Comparison of ENCODE assay signal across 16 cellular contexts in the genomic region with DNA sequence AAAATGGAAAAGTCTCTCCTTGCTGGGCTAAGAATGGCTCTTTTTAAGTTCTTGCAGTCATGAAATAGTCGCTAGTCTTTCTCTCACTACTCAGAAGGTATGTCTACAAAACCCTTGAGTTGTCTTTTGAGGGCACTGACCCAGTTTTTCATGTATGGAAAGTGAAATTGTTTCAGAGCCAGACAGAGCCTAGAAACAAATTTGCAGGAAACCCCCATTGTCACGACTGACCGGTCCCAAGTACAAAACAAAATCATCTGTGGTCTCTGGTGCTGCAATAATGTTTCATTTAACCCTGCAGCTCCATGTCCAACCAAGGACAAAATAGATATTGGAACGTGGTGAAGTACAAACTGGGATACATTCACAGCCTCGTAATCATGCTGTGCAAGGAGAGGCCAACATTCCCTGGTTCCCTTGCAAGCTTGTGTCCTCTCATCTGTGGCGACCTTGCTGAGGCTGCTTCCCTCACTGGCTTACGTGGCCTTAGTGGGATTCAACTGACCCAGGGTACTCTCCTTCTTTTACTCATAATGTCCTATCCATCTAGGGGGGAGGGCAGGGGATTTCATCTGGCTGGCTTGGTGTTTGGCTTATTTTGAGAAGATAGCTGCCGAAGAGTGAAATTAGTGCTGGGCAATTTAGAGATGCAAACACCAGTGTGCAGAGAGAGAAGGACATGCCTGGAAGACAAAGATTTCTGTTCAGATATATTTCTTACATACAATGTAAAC.
A peak's percentile ranks its signal among the peaks of the same experiment; 100 is the strongest.
DNase-seq lines count a peak whose midpoint lies in the region; ATAC-seq and TF ChIP-seq lines count a peak whose summit lies in the region.
"Had no signal": no experiment of that assay in that cellular context is flagged by ENCODE, and none has a peak within 500 bp of the region (broad histone marks: within the 10 kb centered on the region; RNA-seq: fewer than 3 reads in every experiment).

No MANE protein-coding gene starts in this region.

- peak; percentile 80 for ATAC-seq in GM18873 (IDR thresholded peaks at IDR 0.05; ENCODE audit: low FRiP score, unreplicated experiment)
- peak; percentile 55 for ATAC-seq in HG02798 (IDR thresholded peaks at IDR 0.05; ENCODE audit: poor library complexity, unreplicated experiment)
- peak; percentile 84 for ATAC-seq in HG03439 (IDR thresholded peaks at IDR 0.05; ENCODE audit: unreplicated experiment)
- ATAC-seq in GM18858 (IDR thresholded peaks at IDR 0.05; ENCODE audit: unreplicated experiment): no peak
- ATAC-seq: T-cell had no signal

- DNase-seq in GM12865 (ENCODE audit: low read depth) (peak; percentile 67), amniotic stem cell (lab: John Stamatoyannopoulos, UW) (no peak)
- no peak for DNase-seq in stimulated activated CD4-positive, alpha-beta T cell treated with anti-CD3 and anti-CD28 coated beads, Interleukin-4, amount 100 ng/mL, for 24 hours
- no peak for DNase-seq in stimulated activated CD4-positive, alpha-beta T cell treated with anti-CD3 and anti-CD28 coated beads, Interleukin-12 subunit alpha, Interleukin-12 subunit beta, amount 100 ng/mL, for 4 hours
- DNase-seq: DMS 273 treated with DMSO at 0.1 percent for 48 hours, NCI-H1092 treated with DMSO at 0.1 percent for 48 hours, NCI-H1694 treated with DMSO at 0.1 percent for 48 hours, NCI-H446, NCI-H748 treated with DMSO at 0.1 percent for 48 hours, T-cell had no signal

- TF ChIP-seq CTCF in GM12865 (IDR thresholded peaks at IDR 0.05; ENCODE audit: insufficient read depth, low read depth, low read length, missing control alignments): no peak

- no peak overlapping the region for H3K4me3 ChIP-seq in GM12865 (ENCODE audit: low read depth, low read length)
- H3K4me3 ChIP-seq: BLaER1, HAP-1 had no signal
